In genomic region chr10:19629559-19629958, GRCh38 we compare ENCODE assay signal across 8 cellular contexts.
DNase-seq lines count a peak whose midpoint lies in the region; ATAC-seq and TF ChIP-seq lines count a peak whose summit lies in the region.
"Had no signal": no experiment of that assay in that cellular context is flagged by ENCODE, and none has a peak within 500 bp of the region (broad histone marks: within the 10 kb centered on the region; RNA-seq: fewer than 3 reads in every experiment).

No MANE protein-coding gene starts in this region.

- DNase-seq in RPMI8226 (peak; percentile 3), fibroblast of the conjunctiva (ENCODE audit: low read depth) (peak; percentile 30), myocyte (ENCODE audit: low read depth) (peak; percentile 32), upper lobe of right lung (peak; percentile 69), NCI-H510A treated with DMSO at 0.1 percent for 48 hours (lab: John Stamatoyannopoulos, UW) (no peak)
- no peak for DNase-seq in stimulated activated CD4-positive, alpha-beta T cell treated with anti-CD3 and anti-CD28 coated beads, Interleukin-4, amount 100 ng/mL, for 1 hour
- no peak for DNase-seq in activated naive CD4-positive, alpha-beta T cell treated with Interleukin-2 at 50 U/mL for 16 hours

- no peaks in the 10 kb centered on the region for H3K27me3 ChIP-seq in upper lobe of right lung

- peak; percentile 91 for ATAC-seq in upper lobe of right lung

- H3K9me3 ChIP-seq in upper lobe of right lung: no peaks in the 10 kb centered on the region

- H3K36me3 ChIP-seq in upper lobe of right lung: no peaks in the 10 kb centered on the region

- peak overlapping the region; percentile 17 for H3K27ac ChIP-seq in upper lobe of right lung
- H3K27ac ChIP-seq: epithelial cell of prostate had no signal

- peaks cover 3% of the 10 kb centered on the region for H3K4me1 ChIP-seq in upper lobe of right lung

- no peak overlapping the region for H3K4me3 ChIP-seq in upper lobe of right lung

- intact Hi-C loops in upper lobe of right lung (cut with DNase I): no loop called here

- peak; percentile 31 for TF ChIP-seq CTCF in upper lobe of right lung (IDR thresholded peaks at IDR 0.05)

Comparison
In these comparisons a context has a peak if more than half of its experiments do, and no peak if none do; other contexts are left out.
1. DNase-seq: peak in RPMI8226 (single experiment), fibroblast of the conjunctiva (single experiment), myocyte (single experiment) and upper lobe of right lung (single experiment); none in NCI-H510A treated with DMSO at 0.1 percent for 48 hours (single experiment), stimulated activated CD4-positive, alpha-beta T cell treated with anti-CD3 and anti-CD28 coated beads, Interleukin-4, amount 100 ng/mL, for 1 hour (single experiment) and activated naive CD4-positive, alpha-beta T cell treated with Interleukin-2 at 50 U/mL for 16 hours (single experiment).